21 cellular contexts compared by ENCODE assay signal in genomic region chr4:16819652-16820051, GRCh38.
DNase-seq lines count a peak whose midpoint lies in the region; ATAC-seq and TF ChIP-seq lines count a peak whose summit lies in the region.
"Had no signal": no experiment of that assay in that cellular context is flagged by ENCODE, and none has a peak within 500 bp of the region (broad histone marks: within the 10 kb centered on the region; RNA-seq: fewer than 3 reads in every experiment).

No MANE protein-coding gene starts in this region.

- H4K20me1 ChIP-seq in osteoblast (ENCODE audit: insufficient read depth, low read length), result no peaks in the 10 kb centered on the region

- H2AFZ ChIP-seq in parathyroid adenoma, result no peak overlapping the region
- H2AFZ ChIP-seq in osteoblast (ENCODE audit: low read length), result no peak overlapping the region

- no peaks in the 10 kb centered on the region; the same call in 1 of the 2 replicates for H3K27me3 Mint-ChIP-seq in WTC11 (ENCODE audit: low read depth)
- peaks cover 0 to 10% (median 4%) of the 10 kb centered on the region in 5 donors for H3K27me3 Mint-ChIP-seq in naive thymus-derived CD8-positive, alpha-beta T cell

- H3K9me3 ChIP-seq in A673 (ENCODE audit: low read depth, low read length, poor library complexity, severe bottlenecking) (no peaks in the 10 kb centered on the region), iPS-20b (ENCODE audit: insufficient read depth, low read depth, low read length) (no peaks in the 10 kb centered on the region), parathyroid adenoma (ENCODE audit: control insufficient read depth, low read length) (no peaks in the 10 kb centered on the region), osteoblast (ENCODE audit: low read depth, low read length) (no peaks in the 10 kb centered on the region)

- H3K27me3 ChIP-seq in A673 (replicated peaks; ENCODE audit: insufficient read depth, low read depth, low read length, poor library complexity), result no peaks in the 10 kb centered on the region
- no peaks in the 10 kb centered on the region for H3K27me3 ChIP-seq in iPS-20b (ENCODE audit: insufficient read depth, low read length)
- no peaks in the 10 kb centered on the region for H3K27me3 ChIP-seq in parathyroid adenoma (ENCODE audit: control insufficient read depth, insufficient read depth, low read length)
- H3K27me3 ChIP-seq in osteoblast (ENCODE audit: insufficient read depth, low read length), result no peaks in the 10 kb centered on the region

- H3K9me3 Mint-ChIP-seq in WTC11, result no peaks in the 10 kb centered on the region
- H3K9me3 Mint-ChIP-seq in naive thymus-derived CD8-positive, alpha-beta T cell, result no peaks in the 10 kb centered on the region

- intact Hi-C loops in A673 (cut with micrococcal nuclease; ENCODE audit: unreplicated experiment), result no loop called here

- H3K4me2 ChIP-seq in parathyroid adenoma (ENCODE audit: low read length), result no peak overlapping the region
- no peak overlapping the region for H3K4me2 ChIP-seq in osteoblast (ENCODE audit: insufficient read depth, low read length)

- H3K27ac ChIP-seq in A673 (ENCODE audit: low read depth, low read length, poor library complexity, severe bottlenecking) (peak overlapping the region; percentile 74), iPS-20b (ENCODE audit: low read length) (peak overlapping the region; percentile 52), parathyroid adenoma (peak overlapping the region; percentile 43), osteoblast (ENCODE audit: low read depth, low read length) (no peak overlapping the region)
- H3K27ac ChIP-seq: HL-60 had no signal

- ATAC-seq in WTC11, result no peak
- no peak for ATAC-seq in naive thymus-derived CD8-positive, alpha-beta T cell

- BruUV-seq in A673 (replicated peaks; lab: Mats Ljungman, UMichigan), result no TSS peak

- H3K4me1 ChIP-seq in A673 (ENCODE audit: insufficient read depth, low read length, poor library complexity, severe bottlenecking), result peaks cover 43% of the 10 kb centered on the region
- H3K4me1 ChIP-seq in iPS-20b (ENCODE audit: insufficient read depth, low read length), result peaks cover 43% of the 10 kb centered on the region; the same call in 1 of the 2 replicates
- no peaks in the 10 kb centered on the region for H3K4me1 ChIP-seq in parathyroid adenoma
- no peaks in the 10 kb centered on the region for H3K4me1 ChIP-seq in osteoblast (ENCODE audit: insufficient read depth, low read length)

- peak overlapping the region; percentile 39; the same call in 1 of the 2 replicates for H3K27ac Mint-ChIP-seq in WTC11
- no peak overlapping the region for H3K27ac Mint-ChIP-seq in naive thymus-derived CD8-positive, alpha-beta T cell
- H3K27ac Mint-ChIP-seq: CD14-positive monocyte had no signal

- POLR2A ChIA-PET in A673 (lab: Charles Lee; ENCODE audit: low non-redundant PET), result no interaction called here
- POLR2A ChIA-PET in WTC11 (lab: Charles Lee), result no interaction called here
- POLR2A ChIA-PET in naive thymus-derived CD8-positive, alpha-beta T cell (lab: Charles Lee), result no interaction called here

- H3K4me3 ChIP-seq in A673 (ENCODE audit: low read depth, low read length, poor library complexity, severe bottlenecking), result no peak overlapping the region
- no peak overlapping the region for H3K4me3 ChIP-seq in iPS-20b (ENCODE audit: low read length)
- H3K4me3 ChIP-seq in parathyroid adenoma (ENCODE audit: low read depth, low read length), result no peak overlapping the region
- no peak overlapping the region for H3K4me3 ChIP-seq in osteoblast (ENCODE audit: insufficient read depth, low read length)

- peaks cover 66% of the 10 kb centered on the region for H3K4me1 Mint-ChIP-seq in WTC11
- no peaks in the 10 kb centered on the region for H3K4me1 Mint-ChIP-seq in naive thymus-derived CD8-positive, alpha-beta T cell
- H3K4me1 Mint-ChIP-seq: CD14-positive monocyte had no signal

- no peak overlapping the region for H3K9ac ChIP-seq in iPS-20b (ENCODE audit: low read depth, low read length)
- H3K9ac ChIP-seq in parathyroid adenoma, result no peak overlapping the region

- H3K36me3 ChIP-seq in A673 (ENCODE audit: insufficient read depth, low read length, poor library complexity, severe bottlenecking), result no peaks in the 10 kb centered on the region
- no peaks in the 10 kb centered on the region; the same call in 1 of the 2 replicates for H3K36me3 ChIP-seq in iPS-20b (ENCODE audit: insufficient read depth, low read depth, low read length)
- no peaks in the 10 kb centered on the region for H3K36me3 ChIP-seq in parathyroid adenoma (ENCODE audit: control insufficient read depth, insufficient read depth, low read length)
- H3K36me3 ChIP-seq in osteoblast (ENCODE audit: insufficient read depth, low read length), result no peaks in the 10 kb centered on the region

- DNase-seq in A673 (ENCODE audit: low spot score) (peak; percentile 31), WTC11 (ENCODE audit: low spot score) (no peak), osteoblast (ENCODE audit: insufficient read length, low spot score, missing footprints) (no peak), amygdala (lab: John Stamatoyannopoulos, UW) (no peak), NCI-H2227 (lab: John Stamatoyannopoulos, UW; ENCODE audit: unreplicated experiment) (no peak)
- no peak for DNase-seq in naive thymus-derived CD8-positive, alpha-beta T cell
- DNase-seq: AML-193; DMS53; HCEC 1CT; KBM-7; NCI-H1417 treated with DMSO at 0.1 percent for 48 hours; NCI-H1930; NCI-H2171; NCI-H446 treated with DMSO at 0.1 percent for 48 hours; NK-92 treated with Interleukin-12 subunit alpha and Interleukin-12 subunit beta, amount 100 ng/mL, for 24 hours; RPMI8226; SIG-M5 had no signal

- H3K79me2 ChIP-seq in parathyroid adenoma (no peaks in the 10 kb centered on the region), osteoblast (ENCODE audit: insufficient read depth, low read length) (no peaks in the 10 kb centered on the region)

- H3K4me3 Mint-ChIP-seq in WTC11, result no peak overlapping the region
- no peak overlapping the region for H3K4me3 Mint-ChIP-seq in naive thymus-derived CD8-positive, alpha-beta T cell
- H3K4me3 Mint-ChIP-seq: CD14-positive monocyte had no signal

- CTCF ChIA-PET in A673 (lab: Charles Lee) (no interaction called here), WTC11 (lab: Charles Lee) (interaction anchor here (1.3 kb wide), 1 partner anchor 131 kb away, joined by 4 read pairs; no protein-coding TSS in a partner anchor)

- H3K36me3 Mint-ChIP-seq in WTC11, result peaks cover 14% of the 10 kb centered on the region
- no peaks in the 10 kb centered on the region for H3K36me3 Mint-ChIP-seq in naive thymus-derived CD8-positive, alpha-beta T cell
- H3K36me3 Mint-ChIP-seq: CD14-positive monocyte had no signal

- no peak for TF ChIP-seq CTCF in A673 (conservative IDR thresholded peaks at IDR 0.05; ENCODE audit: low read depth, low read length)
- no peak for TF ChIP-seq CTCF in WTC11 (IDR thresholded peaks at IDR 0.05)
- no peak for TF ChIP-seq CTCF in parathyroid adenoma (IDR thresholded peaks at IDR 0.05)
- TF ChIP-seq CTCF in osteoblast (IDR thresholded peaks at IDR 0.05; ENCODE audit: extremely low read depth, low read depth, low read length), result no peak

TF ChIP-seq in WTC11, 78 proteins besides CTCF, POLR2A, EP300 and RAD21:
- TF ChIP-seq AR (CRISPR knock-in tag; IDR thresholded peaks at IDR 0.05) (no peak), PRDM15 (CRISPR knock-in tag; IDR thresholded peaks at IDR 0.05) (no peak), KAT7 (CRISPR knock-in tag; IDR thresholded peaks at IDR 0.05; ENCODE audit: borderline replicate concordance) (no peak)
